8 cellular contexts compared by ENCODE assay signal in the genomic region with DNA sequence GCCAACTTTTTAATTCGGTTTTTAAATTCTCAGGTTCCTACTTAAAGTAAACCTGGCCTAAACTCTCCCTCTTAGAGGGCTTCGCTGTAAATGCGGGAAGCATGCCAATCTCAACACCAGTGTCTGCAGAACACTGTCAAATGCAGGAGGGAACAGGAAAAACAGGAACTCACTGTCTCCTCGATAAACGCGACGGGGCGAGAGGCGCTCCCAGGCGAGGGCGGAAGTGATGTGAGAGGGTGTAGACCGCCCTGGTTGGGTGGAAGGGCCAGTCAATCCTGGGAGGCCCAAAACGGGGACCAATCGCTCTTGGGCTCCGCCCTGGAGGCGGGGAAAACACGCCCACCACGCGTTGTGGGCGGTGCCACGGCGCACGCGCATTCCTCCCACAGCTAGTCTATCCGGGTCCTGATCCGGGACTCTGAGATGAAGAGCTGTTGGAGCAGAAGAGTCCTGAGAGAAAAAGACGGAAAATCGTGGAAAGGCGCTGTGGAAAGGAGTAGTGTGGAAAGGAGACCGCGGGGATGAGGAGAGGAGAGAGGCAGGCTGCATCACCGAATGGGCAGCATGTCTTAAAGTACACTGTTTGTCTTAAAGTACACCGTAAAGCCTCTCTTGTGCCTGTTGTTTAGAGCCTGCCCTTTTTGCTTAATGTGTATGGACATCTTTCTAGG. TPM values are rescaled to one million over a fixed set of nuclear protein-coding genes. Genes with fewer than 3 reads are reported as not detected.
A peak's percentile ranks its signal among the peaks of the same experiment; 100 is the strongest.
DNase-seq lines count a peak whose midpoint lies in the region; ATAC-seq and TF ChIP-seq lines count a peak whose summit lies in the region.

No MANE protein-coding gene starts in this region.

- DNase-seq in DMS153 treated with DMSO at 0.1 percent for 48 hours (lab: John Stamatoyannopoulos, UW; ENCODE audit: unreplicated experiment) (peak; percentile 54), OCI-M2 (lab: John Stamatoyannopoulos, UW; ENCODE audit: unreplicated experiment) (peak; percentile 89), epithelial cell of proximal tubule (ENCODE audit: low read depth) (peak; percentile 79), mucosa of descending colon (peak; percentile 98 to 100 (median 99))
- DNase-seq in activated T-cell treated with anti-CD3 and anti-CD28 coated beads, Interleukin-2, amount 50 U/mL, for 1 hour = peak; percentile 100
- peak; percentile 90 to 94 for DNase-seq in stimulated activated CD8-positive, alpha-beta memory T cell treated with anti-CD3 and anti-CD28 coated beads, Interleukin-4, amount 100 ng/mL, for 1 hour (ENCODE audit: low read depth in 2 of 2, low spot score in 1 of 2)

- intact Hi-C loops in mucosa of descending colon (cut with DNase I, micrococcal nuclease) = no loop called here

- H3K4me1 ChIP-seq in mucosa of descending colon (ENCODE audit: low read depth) = peaks cover 7% of the 10 kb centered on the region

- TF ChIP-seq CTCF in epithelial cell of proximal tubule (conservative IDR thresholded peaks at IDR 0.05; ENCODE audit: low read depth, low read length) = no peak
- no peak for TF ChIP-seq CTCF in mucosa of descending colon (IDR thresholded peaks at IDR 0.05)

- H3K4me3 ChIP-seq in epithelial cell of proximal tubule (ENCODE audit: low read depth, low read length) (peak overlapping the region; percentile 91), mucosa of descending colon (peak overlapping the region; percentile 20)

- H3K36me3 ChIP-seq in mucosa of descending colon (ENCODE audit: low read depth) = no peaks in the 10 kb centered on the region

- peak; percentile 99 for ATAC-seq in GM21619 (IDR thresholded peaks at IDR 0.05; ENCODE audit: unreplicated experiment)
- peak; percentile 100 for ATAC-seq in mucosa of descending colon

- no peak for TF ChIP-seq RAD21 in Ishikawa (IDR thresholded peaks at IDR 0.05; ENCODE audit: low read depth)

- no peaks in the 10 kb centered on the region for H3K9me3 ChIP-seq in mucosa of descending colon

- TF ChIP-seq EP300 in Ishikawa (IDR thresholded peaks at IDR 0.05; ENCODE audit: borderline replicate concordance) = no peak

TF ChIP-seq in Ishikawa, 13 proteins besides CTCF, POLR2A, EP300 and RAD21:
- TF ChIP-seq CREB1 (IDR thresholded peaks at IDR 0.05; ENCODE audit: low read depth) = peak; percentile 81
- TF ChIP-seq FOXM1 (IDR thresholded peaks at IDR 0.05; ENCODE audit: borderline replicate concordance, low read depth) = no peak
- no peak for TF ChIP-seq ZBTB7A (IDR thresholded peaks at IDR 0.05; ENCODE audit: low read depth)
- no peak for TF ChIP-seq TEAD4 (IDR thresholded peaks at IDR 0.05)
- no peak for TF ChIP-seq TCF12 (IDR thresholded peaks at IDR 0.05; ENCODE audit: low read depth)
- no peak for TF ChIP-seq YY1 (IDR thresholded peaks at IDR 0.05; ENCODE audit: low read depth)
- TF ChIP-seq NFIC (IDR thresholded peaks at IDR 0.05) = no peak
- TF ChIP-seq, protein P1, sequence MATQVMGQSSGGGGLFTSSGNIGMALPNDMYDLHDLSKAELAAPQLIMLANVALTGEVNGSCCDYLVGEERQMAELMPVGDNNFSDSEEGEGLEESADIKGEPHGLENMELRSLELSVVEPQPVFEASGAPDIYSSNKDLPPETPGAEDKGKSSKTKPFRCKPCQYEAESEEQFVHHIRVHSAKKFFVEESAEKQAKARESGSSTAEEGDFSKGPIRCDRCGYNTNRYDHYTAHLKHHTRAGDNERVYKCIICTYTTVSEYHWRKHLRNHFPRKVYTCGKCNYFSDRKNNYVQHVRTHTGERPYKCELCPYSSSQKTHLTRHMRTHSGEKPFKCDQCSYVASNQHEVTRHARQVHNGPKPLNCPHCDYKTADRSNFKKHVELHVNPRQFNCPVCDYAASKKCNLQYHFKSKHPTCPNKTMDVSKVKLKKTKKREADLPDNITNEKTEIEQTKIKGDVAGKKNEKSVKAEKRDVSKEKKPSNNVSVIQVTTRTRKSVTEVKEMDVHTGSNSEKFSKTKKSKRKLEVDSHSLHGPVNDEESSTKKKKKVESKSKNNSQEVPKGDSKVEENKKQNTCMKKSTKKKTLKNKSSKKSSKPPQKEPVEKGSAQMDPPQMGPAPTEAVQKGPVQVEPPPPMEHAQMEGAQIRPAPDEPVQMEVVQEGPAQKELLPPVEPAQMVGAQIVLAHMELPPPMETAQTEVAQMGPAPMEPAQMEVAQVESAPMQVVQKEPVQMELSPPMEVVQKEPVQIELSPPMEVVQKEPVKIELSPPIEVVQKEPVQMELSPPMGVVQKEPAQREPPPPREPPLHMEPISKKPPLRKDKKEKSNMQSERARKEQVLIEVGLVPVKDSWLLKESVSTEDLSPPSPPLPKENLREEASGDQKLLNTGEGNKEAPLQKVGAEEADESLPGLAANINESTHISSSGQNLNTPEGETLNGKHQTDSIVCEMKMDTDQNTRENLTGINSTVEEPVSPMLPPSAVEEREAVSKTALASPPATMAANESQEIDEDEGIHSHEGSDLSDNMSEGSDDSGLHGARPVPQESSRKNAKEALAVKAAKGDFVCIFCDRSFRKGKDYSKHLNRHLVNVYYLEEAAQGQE (IDR thresholded peaks at IDR 0.05; ENCODE audit: low read depth) = no peak
- TF ChIP-seq TAF1 (IDR thresholded peaks at IDR 0.05; ENCODE audit: low read depth) = peak; percentile 68; the same call in 1 of the 2 replicates
- TF ChIP-seq EGR1 (IDR thresholded peaks at IDR 0.05) = no peak
- TF ChIP-seq, protein P2, sequence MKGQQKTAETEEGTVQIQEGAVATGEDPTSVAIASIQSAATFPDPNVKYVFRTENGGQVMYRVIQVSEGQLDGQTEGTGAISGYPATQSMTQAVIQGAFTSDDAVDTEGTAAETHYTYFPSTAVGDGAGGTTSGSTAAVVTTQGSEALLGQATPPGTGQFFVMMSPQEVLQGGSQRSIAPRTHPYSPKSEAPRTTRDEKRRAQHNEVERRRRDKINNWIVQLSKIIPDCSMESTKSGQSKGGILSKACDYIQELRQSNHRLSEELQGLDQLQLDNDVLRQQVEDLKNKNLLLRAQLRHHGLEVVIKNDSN (IDR thresholded peaks at IDR 0.05) = peak; percentile 24; the same call in 1 of the 2 replicates
- TF ChIP-seq, protein P3, sequence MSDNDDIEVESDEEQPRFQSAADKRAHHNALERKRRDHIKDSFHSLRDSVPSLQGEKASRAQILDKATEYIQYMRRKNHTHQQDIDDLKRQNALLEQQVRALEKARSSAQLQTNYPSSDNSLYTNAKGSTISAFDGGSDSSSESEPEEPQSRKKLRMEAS (IDR thresholded peaks at IDR 0.05) = peak; percentile 97
- TF ChIP-seq CEBPB (IDR thresholded peaks at IDR 0.05) = no peak
TF ChIP-seq in Ishikawa: peak in this region for 4.

RNA-seq across cellular contexts. Expression of gene SLC28A2, which starts 27.1 kb away (rescaled TPM):
- total RNA-seq in epithelial cell of proximal tubule (not detected in 2 replicates), mucosa of descending colon (1 to 10 TPM; 1.2 to 3.5 (median 2.6) TPM)

Comparison
In these comparisons a context has a peak if more than half of its experiments do, and no peak if none do; other contexts are left out.
1. Peak in every context shown above with its lines: DNase-seq, ATAC-seq and H3K4me3 ChIP-seq.